Comparison of ENCODE assay signal across 19 cellular contexts in genomic region chr2:64013053-64013452, GRCh38. TPM values are rescaled to one million over a fixed set of nuclear protein-coding genes. Genes with fewer than 3 reads are reported as not detected.
DNase-seq lines count a peak whose midpoint lies in the region; ATAC-seq, FAIRE-seq and TF ChIP-seq lines count a peak whose summit lies in the region.
"Had no signal": no experiment of that assay in that cellular context is flagged by ENCODE, and none has a peak within 500 bp of the region (broad histone marks: within the 10 kb centered on the region; RNA-seq: fewer than 3 reads in every experiment).

No MANE protein-coding gene starts in this region.

- no peak overlapping the region for H3K27ac ChIP-seq in HEK293 (ENCODE audit: extremely low read depth, low read depth, low read length)
- H3K27ac ChIP-seq: Peyer's patch had no signal

- peak overlapping the region; percentile 75 for H3K27ac Mint-ChIP-seq in T-helper 17 cell
- peak overlapping the region; percentile 10 for H3K27ac Mint-ChIP-seq in glutamatergic neuron (ENCODE audit: unreplicated experiment)

- TF ChIP-seq POLR2A in GM12891 (IDR thresholded peaks at IDR 0.05; ENCODE audit: low read depth, low read length), result no peak

- H3K9me3 Mint-ChIP-seq in glutamatergic neuron (ENCODE audit: unreplicated experiment), result peaks cover 4% of the 10 kb centered on the region
- H3K9me3 Mint-ChIP-seq: CD4-positive, alpha-beta memory T cell had no signal

- no peak for DNase-seq in GM12891 (ENCODE audit: insufficient read length, low spot score)
- DNase-seq in T-helper 17 cell, result no peak
- DNase-seq in glutamatergic neuron, result no peak
- DNase-seq in cerebellum (ENCODE audit: low spot score), result no peak
- DNase-seq in frontal cortex (ENCODE audit: low spot score in 2 of 2), result no peak
- DNase-seq: C1 segment of cervical spinal cord; CD4-positive, alpha-beta memory T cell; COR-L47; DMS53; KG1; MM.1S; NCI-H2029; NCI-H446; NCI-H524 treated with DMSO at 0.1 percent for 48 hours; Peyer's patch; SHP77 treated with DMSO at 0.1 percent for 48 hours; SK-N-SH had no signal

- H3K4me3 Mint-ChIP-seq in T-helper 17 cell (no peak overlapping the region), glutamatergic neuron (ENCODE audit: unreplicated experiment) (no peak overlapping the region)
- H3K4me3 Mint-ChIP-seq: CD4-positive, alpha-beta memory T cell had no signal

- H3K4me1 Mint-ChIP-seq in T-helper 17 cell, result peaks cover 35% of the 10 kb centered on the region
- peaks cover 4% of the 10 kb centered on the region for H3K4me1 Mint-ChIP-seq in glutamatergic neuron (ENCODE audit: low read depth, unreplicated experiment)

- no peaks in the 10 kb centered on the region for H3K27me3 Mint-ChIP-seq in T-helper 17 cell
- no peaks in the 10 kb centered on the region for H3K27me3 Mint-ChIP-seq in glutamatergic neuron (ENCODE audit: unreplicated experiment)
- H3K27me3 Mint-ChIP-seq: CD4-positive, alpha-beta memory T cell had no signal

- TF ChIP-seq CTCF in HEK293 (tag by site-specific recombination; IDR thresholded peaks at IDR 0.05) (no peak), glutamatergic neuron (IDR thresholded peaks at IDR 0.05; ENCODE audit: partially characterized antibody, unreplicated experiment) (no peak)

- FAIRE-seq in GM12891 (lab: Jason Lieb, UNC) (peak; percentile 48), frontal cortex (lab: Jason Lieb, UNC) (no peak)

- no peak overlapping the region for H3K4me3 ChIP-seq in HEK293 (ENCODE audit: low read depth, low read length)
- H3K4me3 ChIP-seq: Peyer's patch had no signal

- POLR2A ChIA-PET in HEK293 (lab: Yijun Ruan, JAX), result no interaction called here

- CTCF ChIA-PET in HEK293 (lab: Yijun Ruan, JAX), result interaction anchor here (0.7 to 0.9 kb wide), 2 partner anchors 350 to 511 kb away, joined by 4 read pairs; partner anchors contain the start of gene AFTPH

- peaks cover 3% of the 10 kb centered on the region; the same call in 1 of the 2 replicates for H3K4me1 ChIP-seq in HEK293 (ENCODE audit: control insufficient read depth, insufficient read depth, low read length)

- no peaks in the 10 kb centered on the region for H3K9me3 ChIP-seq in HEK293 (ENCODE audit: control insufficient read depth, insufficient read depth, low read depth, low read length)
- H3K9me3 ChIP-seq in T-helper 17 cell (ENCODE audit: control insufficient read depth, low read length, poor library complexity, severe bottlenecking), result no peaks in the 10 kb centered on the region
- H3K9me3 ChIP-seq: Peyer's patch, SK-N-SH had no signal

- no peak for ATAC-seq in T-helper 17 cell
- ATAC-seq in HG02623 (IDR thresholded peaks at IDR 0.05; ENCODE audit: unreplicated experiment), result no peak

- H3K36me3 Mint-ChIP-seq in T-helper 17 cell (ENCODE audit: low read depth) (peaks cover 7% of the 10 kb centered on the region), glutamatergic neuron (ENCODE audit: unreplicated experiment) (no peaks in the 10 kb centered on the region)

- no peaks in the 10 kb centered on the region for H3K36me3 ChIP-seq in HEK293 (ENCODE audit: control insufficient read depth in 2 of 2, insufficient read depth in 1 of 2, low read length in 2 of 2)
- H3K36me3 ChIP-seq: Peyer's patch had no signal

TF ChIP-seq in GM12891, 5 proteins besides CTCF, POLR2A, EP300 and RAD21:
- TF ChIP-seq PAX5 (IDR thresholded peaks at IDR 0.05; ENCODE audit: insufficient read depth, low read length, severe bottlenecking) (no peak), POLR2AphosphoS5 (IDR thresholded peaks at IDR 0.05; ENCODE audit: low read depth, low read length) (no peak), SPI1 (IDR thresholded peaks at IDR 0.05; ENCODE audit: low read depth, low read length) (no peak), POU2F2 (IDR thresholded peaks at IDR 0.05; ENCODE audit: low read depth, low read length) (no peak), TAF1 (IDR thresholded peaks at IDR 0.05; ENCODE audit: low read depth, low read length) (no peak)

TF ChIP-seq in HEK293, 187 proteins besides CTCF, POLR2A, EP300 and RAD21:
- no peak for TF ChIP-seq ZNF596 (tag by site-specific recombination; IDR thresholded peaks at IDR 0.05)
- TF ChIP-seq PRDM10 (tag by site-specific recombination; IDR thresholded peaks at IDR 0.05), result peak; percentile 86
- TF ChIP-seq SALL2 (tag by site-specific recombination; IDR thresholded peaks at IDR 0.05; ENCODE audit: borderline replicate concordance), result no peak

RNA-seq across cellular contexts. Expression of gene VPS54, which starts 6.2 kb away (rescaled TPM):
- polyA plus RNA-seq in GM12891 (2012; ENCODE audit: low read depth, missing spikeins), result 6.4 TPM
- 10 to 100 TPM; 10.1 to 10.6 TPM for total RNA-seq in T-helper 17 cell
- total RNA-seq in glutamatergic neuron (ENCODE audit: unreplicated experiment), result 18.7 TPM
- total RNA-seq in cerebellum, result 31.2 TPM
- total RNA-seq in frontal cortex, result 38.7 TPM
